ENCODE assay signal across 12 cellular contexts in the genomic region with DNA sequence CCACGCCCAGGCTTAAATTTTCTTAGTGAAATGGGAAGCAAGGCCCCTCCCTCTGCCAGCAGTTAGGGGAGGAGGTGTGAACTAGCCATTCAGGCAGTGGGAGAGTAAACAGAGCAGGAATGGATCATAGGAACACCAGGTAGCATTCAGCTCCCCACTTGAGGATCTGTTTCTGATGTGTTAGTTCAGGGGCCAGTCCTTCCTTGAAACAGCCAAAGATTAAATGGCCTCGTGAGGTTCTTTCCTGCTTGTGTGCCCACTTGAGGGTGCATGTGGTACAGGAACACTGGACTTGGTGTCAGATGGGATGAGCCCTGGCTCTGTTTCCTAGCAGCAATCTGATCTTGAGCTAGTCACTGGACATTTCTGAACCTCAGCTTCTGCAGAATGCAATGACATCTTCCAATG. TPM values are rescaled to one million over a fixed set of nuclear protein-coding genes. Genes with fewer than 3 reads are reported as not detected.
A peak's percentile ranks its signal among the peaks of the same experiment; 100 is the strongest.
DNase-seq lines count a peak whose midpoint lies in the region; ATAC-seq and TF ChIP-seq lines count a peak whose summit lies in the region.
"Had no signal": no experiment of that assay in that cellular context is flagged by ENCODE, and none has a peak within 500 bp of the region (broad histone marks: within the 10 kb centered on the region; RNA-seq: fewer than 3 reads in every experiment).

No MANE protein-coding gene starts in this region.

- DNase-seq in activated naive CD4-positive, alpha-beta T cell treated with anti-CD3 and anti-CD28 coated beads, Interleukin-2, amount 10 ng/mL, durations not matched to agents 7 days and 5 days: no peak
- DNase-seq in activated naive CD4-positive, alpha-beta T cell treated with Interleukin-2 at 50 U/mL for 16 hours: no peak
- DNase-seq in OCI-M1 (lab: John Stamatoyannopoulos, UW) (peak; percentile 19), epithelial cell of prostate (ENCODE audit: low read depth, low spot score) (no peak), heart left ventricle (no peak)
- DNase-seq in stimulated activated effector memory CD8-positive, alpha-beta T cell treated with anti-CD3 and anti-CD28 coated beads, Interleukin-12 subunit alpha, Interleukin-12 subunit beta, amount 100 ng/mL, for 72 hours (ENCODE audit: low spot score in 2 of 2): no peak
- DNase-seq: effector CD8-positive, alpha-beta T cell; HCEC 1CT; spleen had no signal

- peaks cover 0 to 98% (median 52%) of the 10 kb centered on the region in 9 donors for H3K36me3 ChIP-seq in heart left ventricle

- no peak for ATAC-seq in stimulated activated effector memory CD8-positive, alpha-beta T cell treated with anti-CD3 and anti-CD28 coated beads, Interleukin-12 subunit alpha, Interleukin-12 subunit beta, amount 100 ng/mL, for 72 hours
- ATAC-seq in GM18517 (IDR thresholded peaks at IDR 0.05; ENCODE audit: unreplicated experiment): no peak
- no peak for ATAC-seq in GM18861 (IDR thresholded peaks at IDR 0.05; ENCODE audit: unreplicated experiment)
- no peak for ATAC-seq in heart left ventricle

- no peaks in the 10 kb centered on the region for H3K9me3 Mint-ChIP-seq in activated naive CD4-positive, alpha-beta T cell treated with anti-CD3 and anti-CD28 coated beads, Interleukin-2, amount 10 ng/mL, durations not matched to agents 7 days and 5 days
- H3K9me3 Mint-ChIP-seq in stimulated activated effector memory CD8-positive, alpha-beta T cell treated with anti-CD3 and anti-CD28 coated beads, Interleukin-12 subunit alpha, Interleukin-12 subunit beta, amount 100 ng/mL, for 72 hours: no peaks in the 10 kb centered on the region

- intact Hi-C loops in heart left ventricle (cut with DNase I): no loop called here

- no peak for TF ChIP-seq CTCF in heart left ventricle (IDR thresholded peaks at IDR 0.05)

- H3K4me1 Mint-ChIP-seq in activated naive CD4-positive, alpha-beta T cell treated with anti-CD3 and anti-CD28 coated beads, Interleukin-2, amount 10 ng/mL, durations not matched to agents 7 days and 5 days: peaks cover 59% of the 10 kb centered on the region
- H3K4me1 Mint-ChIP-seq in stimulated activated effector memory CD8-positive, alpha-beta T cell treated with anti-CD3 and anti-CD28 coated beads, Interleukin-12 subunit alpha, Interleukin-12 subunit beta, amount 100 ng/mL, for 72 hours: peaks cover 32% of the 10 kb centered on the region

- no peak for TF ChIP-seq POLR2A in heart left ventricle (IDR thresholded peaks at IDR 0.05)

- H3K27ac ChIP-seq in epithelial cell of prostate (peak overlapping the region; percentile 92), heart left ventricle (peak overlapping the region in 1 of 12 donors; percentile 37)

- no peaks in the 10 kb centered on the region for H3K27me3 ChIP-seq in heart left ventricle
- H3K27me3 ChIP-seq: BLaER1 treated with 17β-estradiol and CSF1 and Interleukin-3, amounts not matched to agents 10 nM and 100 nM; spleen had no signal

- H3K9me3 ChIP-seq in heart left ventricle: no peaks in the 10 kb centered on the region
- H3K9me3 ChIP-seq: BLaER1 treated with 17β-estradiol and CSF1 and Interleukin-3, amounts not matched to agents 10 nM and 100 nM; spleen had no signal

- H3K4me3 ChIP-seq in heart left ventricle: no peak overlapping the region
- H3K4me3 ChIP-seq: BLaER1 treated with 17β-estradiol and CSF1 and Interleukin-3, amounts not matched to agents 10 nM and 100 nM; spleen had no signal

- H3K4me3 Mint-ChIP-seq in activated naive CD4-positive, alpha-beta T cell treated with anti-CD3 and anti-CD28 coated beads, Interleukin-2, amount 10 ng/mL, durations not matched to agents 7 days and 5 days: peak overlapping the region; percentile 11
- H3K4me3 Mint-ChIP-seq in stimulated activated effector memory CD8-positive, alpha-beta T cell treated with anti-CD3 and anti-CD28 coated beads, Interleukin-12 subunit alpha, Interleukin-12 subunit beta, amount 100 ng/mL, for 72 hours: no peak overlapping the region

- H3K4me1 ChIP-seq in heart left ventricle: peaks cover 0 to 13% (median 0%) of the 10 kb centered on the region in 12 donors

- H3K27me3 Mint-ChIP-seq in activated naive CD4-positive, alpha-beta T cell treated with anti-CD3 and anti-CD28 coated beads, Interleukin-2, amount 10 ng/mL, durations not matched to agents 7 days and 5 days: no peaks in the 10 kb centered on the region

- H3K36me3 Mint-ChIP-seq in activated naive CD4-positive, alpha-beta T cell treated with anti-CD3 and anti-CD28 coated beads, Interleukin-2, amount 10 ng/mL, durations not matched to agents 7 days and 5 days: peaks cover 34% of the 10 kb centered on the region
- peaks cover 26% of the 10 kb centered on the region for H3K36me3 Mint-ChIP-seq in stimulated activated effector memory CD8-positive, alpha-beta T cell treated with anti-CD3 and anti-CD28 coated beads, Interleukin-12 subunit alpha, Interleukin-12 subunit beta, amount 100 ng/mL, for 72 hours

- CTCF ChIA-PET in activated naive CD4-positive, alpha-beta T cell treated with anti-CD3 and anti-CD28 coated beads, Interleukin-2, amount 10 ng/mL, durations not matched to agents 7 days and 5 days (lab: Charles Lee): no interaction called here

- 81 to 89% (median 82%) methylated on average over 2 of the region's 2 CpGs for WGBS in heart left ventricle, 4 donors

- H3K27ac Mint-ChIP-seq in activated naive CD4-positive, alpha-beta T cell treated with anti-CD3 and anti-CD28 coated beads, Interleukin-2, amount 10 ng/mL, durations not matched to agents 7 days and 5 days: peak overlapping the region; percentile 91
- H3K27ac Mint-ChIP-seq in stimulated activated effector memory CD8-positive, alpha-beta T cell treated with anti-CD3 and anti-CD28 coated beads, Interleukin-12 subunit alpha, Interleukin-12 subunit beta, amount 100 ng/mL, for 72 hours: peak overlapping the region; percentile 84

RNA-seq across cellular contexts. Expression of a gene that starts 21.2 kb away (rescaled TPM):
- total RNA-seq in heart left ventricle: 10 to 100 TPM in 7 of 9 donors, 1 to 10 TPM in 2; 7.9 to 39.5 (median 22.2) TPM
- 10 to 100 TPM in 1 of 2 donors, 1 to 10 TPM in 1; 5.3 to 15.4 TPM for polyA plus RNA-seq in heart left ventricle

RNA-seq across cellular contexts. Expression of a gene that starts 29.2 kb away (rescaled TPM):
- total RNA-seq in heart left ventricle: 10 to 100 TPM; 18.7 to 45.6 (median 25.2) TPM
- polyA plus RNA-seq in heart left ventricle: 10 to 100 TPM; 11.5 to 34.2 TPM
